Comparison of ENCODE assay signal across 1 cellular context in the genomic region with DNA sequence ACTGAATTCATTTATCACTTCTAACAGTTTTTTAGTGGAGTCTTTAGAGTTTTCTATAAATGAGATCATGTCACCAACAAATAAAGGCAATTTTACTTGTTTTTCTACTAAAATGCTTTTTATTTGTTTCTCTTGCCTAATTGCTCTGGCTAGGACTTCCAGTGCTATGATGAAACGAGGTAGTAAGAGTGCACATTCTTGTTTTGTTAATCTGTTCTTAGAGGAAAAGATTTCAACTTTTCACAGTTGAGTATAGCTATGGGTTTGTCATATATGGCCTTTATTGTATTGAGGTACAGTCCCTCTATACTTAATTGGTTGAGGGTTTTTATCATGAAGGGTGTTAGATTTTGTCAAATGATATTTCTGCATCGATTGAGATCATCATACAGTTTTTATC.
TF ChIP-seq lines count a peak whose summit lies in the region.

No MANE protein-coding gene starts in this region.

TF ChIP-seq in K562, 482 proteins besides CTCF, POLR2A, EP300 and RAD21:
- TF ChIP-seq LCOR (CRISPR knock-in tag; IDR thresholded peaks at IDR 0.05) (no peak), U2AF1 (optimal IDR thresholded peaks at IDR 0.05; ENCODE audit: low read depth, low read length) (no peak), GABPA (tag; conservative IDR thresholded peaks at IDR 0.05; ENCODE audit: low read depth) (peak; percentile 72), ETV1 (tag; conservative IDR thresholded peaks at IDR 0.05; ENCODE audit: low read depth) (no peak), HMGN3 (IDR thresholded peaks at IDR 0.05; ENCODE audit: borderline replicate concordance, extremely low read depth, insufficient read length, low read depth, low read length) (no peak), YBX1 (IDR thresholded peaks at IDR 0.05) (no peak), EWSR1 (IDR thresholded peaks at IDR 0.05; ENCODE audit: borderline replicate concordance, low read depth, partially characterized antibody) (no peak), DMBX1 (CRISPR knock-in tag; IDR thresholded peaks at IDR 0.05; ENCODE audit: borderline replicate concordance) (peak; percentile 53; the same call in 1 of the 2 replicates), FOXM1 (IDR thresholded peaks at IDR 0.05; ENCODE audit: low read depth) (no peak), FOXM1 (CRISPR knock-in tag; IDR thresholded peaks at IDR 0.05; ENCODE audit: low read depth) (no peak), STAG1 (CRISPR knock-in tag; IDR thresholded peaks at IDR 0.05; ENCODE audit: borderline replicate concordance) (no peak), TRIM24 (IDR thresholded peaks at IDR 0.05) (peak; percentile 69 to 71; a peak in 2 of 4 replicates), CHD2 (IDR thresholded peaks at IDR 0.05; ENCODE audit: low read depth, low read length) (no peak), RBM34 (IDR thresholded peaks at IDR 0.05; ENCODE audit: borderline replicate concordance, insufficient read depth, low read length) (no peak), POLR2H (tag; IDR thresholded peaks at IDR 0.05; ENCODE audit: low read depth) (0 out of 2 replicates have a peak, but pooled peaks have one; percentile 50), ZNF311 (CRISPR knock-in tag; IDR thresholded peaks at IDR 0.05) (no peak), RAD51 (IDR thresholded peaks at IDR 0.05; ENCODE audit: borderline replicate concordance, low read depth) (no peak), CHCHD3 (CRISPR knock-in tag; IDR thresholded peaks at IDR 0.05) (no peak), DIDO1 (tag; IDR thresholded peaks at IDR 0.05; ENCODE audit: low read depth) (no peak), TAF15 (IDR thresholded peaks at IDR 0.05; ENCODE audit: low read depth, low read length) (no peak), LEF1 (IDR thresholded peaks at IDR 0.05) (no peak), CEBPG (CRISPR knock-in tag; IDR thresholded peaks at IDR 0.05) (no peak), CEBPG (tag; conservative IDR thresholded peaks at IDR 0.05 in 1 of 2, IDR thresholded peaks at IDR 0.05 in 1 of 2) (peak in 1 of 2 experiments; percentile 76; a peak in 2 of 4 replicates), POLR2AphosphoS2 (IDR thresholded peaks at IDR 0.05; ENCODE audit: low read length) (no peak), BRD9 (IDR thresholded peaks at IDR 0.05; ENCODE audit: low read depth, partially characterized antibody) (no peak), PCBP1 (IDR thresholded peaks at IDR 0.05; ENCODE audit: low read depth, low read length, poor library complexity, severe bottlenecking) (no peak), RBFOX2 (IDR thresholded peaks at IDR 0.05; ENCODE audit: low read depth, low read length) (no peak)
- TF ChIP-seq, protein P1, sequence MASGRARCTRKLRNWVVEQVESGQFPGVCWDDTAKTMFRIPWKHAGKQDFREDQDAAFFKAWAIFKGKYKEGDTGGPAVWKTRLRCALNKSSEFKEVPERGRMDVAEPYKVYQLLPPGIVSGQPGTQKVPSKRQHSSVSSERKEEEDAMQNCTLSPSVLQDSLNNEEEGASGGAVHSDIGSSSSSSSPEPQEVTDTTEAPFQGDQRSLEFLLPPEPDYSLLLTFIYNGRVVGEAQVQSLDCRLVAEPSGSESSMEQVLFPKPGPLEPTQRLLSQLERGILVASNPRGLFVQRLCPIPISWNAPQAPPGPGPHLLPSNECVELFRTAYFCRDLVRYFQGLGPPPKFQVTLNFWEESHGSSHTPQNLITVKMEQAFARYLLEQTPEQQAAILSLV (tag; IDR thresholded peaks at IDR 0.05) = no peak
- TF ChIP-seq, protein P2, sequence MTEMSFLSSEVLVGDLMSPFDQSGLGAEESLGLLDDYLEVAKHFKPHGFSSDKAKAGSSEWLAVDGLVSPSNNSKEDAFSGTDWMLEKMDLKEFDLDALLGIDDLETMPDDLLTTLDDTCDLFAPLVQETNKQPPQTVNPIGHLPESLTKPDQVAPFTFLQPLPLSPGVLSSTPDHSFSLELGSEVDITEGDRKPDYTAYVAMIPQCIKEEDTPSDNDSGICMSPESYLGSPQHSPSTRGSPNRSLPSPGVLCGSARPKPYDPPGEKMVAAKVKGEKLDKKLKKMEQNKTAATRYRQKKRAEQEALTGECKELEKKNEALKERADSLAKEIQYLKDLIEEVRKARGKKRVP (CRISPR knock-in tag; IDR thresholded peaks at IDR 0.05) = 0 out of 2 replicates have a peak, but pooled peaks have one; percentile 57
- TF ChIP-seq, protein P3, sequence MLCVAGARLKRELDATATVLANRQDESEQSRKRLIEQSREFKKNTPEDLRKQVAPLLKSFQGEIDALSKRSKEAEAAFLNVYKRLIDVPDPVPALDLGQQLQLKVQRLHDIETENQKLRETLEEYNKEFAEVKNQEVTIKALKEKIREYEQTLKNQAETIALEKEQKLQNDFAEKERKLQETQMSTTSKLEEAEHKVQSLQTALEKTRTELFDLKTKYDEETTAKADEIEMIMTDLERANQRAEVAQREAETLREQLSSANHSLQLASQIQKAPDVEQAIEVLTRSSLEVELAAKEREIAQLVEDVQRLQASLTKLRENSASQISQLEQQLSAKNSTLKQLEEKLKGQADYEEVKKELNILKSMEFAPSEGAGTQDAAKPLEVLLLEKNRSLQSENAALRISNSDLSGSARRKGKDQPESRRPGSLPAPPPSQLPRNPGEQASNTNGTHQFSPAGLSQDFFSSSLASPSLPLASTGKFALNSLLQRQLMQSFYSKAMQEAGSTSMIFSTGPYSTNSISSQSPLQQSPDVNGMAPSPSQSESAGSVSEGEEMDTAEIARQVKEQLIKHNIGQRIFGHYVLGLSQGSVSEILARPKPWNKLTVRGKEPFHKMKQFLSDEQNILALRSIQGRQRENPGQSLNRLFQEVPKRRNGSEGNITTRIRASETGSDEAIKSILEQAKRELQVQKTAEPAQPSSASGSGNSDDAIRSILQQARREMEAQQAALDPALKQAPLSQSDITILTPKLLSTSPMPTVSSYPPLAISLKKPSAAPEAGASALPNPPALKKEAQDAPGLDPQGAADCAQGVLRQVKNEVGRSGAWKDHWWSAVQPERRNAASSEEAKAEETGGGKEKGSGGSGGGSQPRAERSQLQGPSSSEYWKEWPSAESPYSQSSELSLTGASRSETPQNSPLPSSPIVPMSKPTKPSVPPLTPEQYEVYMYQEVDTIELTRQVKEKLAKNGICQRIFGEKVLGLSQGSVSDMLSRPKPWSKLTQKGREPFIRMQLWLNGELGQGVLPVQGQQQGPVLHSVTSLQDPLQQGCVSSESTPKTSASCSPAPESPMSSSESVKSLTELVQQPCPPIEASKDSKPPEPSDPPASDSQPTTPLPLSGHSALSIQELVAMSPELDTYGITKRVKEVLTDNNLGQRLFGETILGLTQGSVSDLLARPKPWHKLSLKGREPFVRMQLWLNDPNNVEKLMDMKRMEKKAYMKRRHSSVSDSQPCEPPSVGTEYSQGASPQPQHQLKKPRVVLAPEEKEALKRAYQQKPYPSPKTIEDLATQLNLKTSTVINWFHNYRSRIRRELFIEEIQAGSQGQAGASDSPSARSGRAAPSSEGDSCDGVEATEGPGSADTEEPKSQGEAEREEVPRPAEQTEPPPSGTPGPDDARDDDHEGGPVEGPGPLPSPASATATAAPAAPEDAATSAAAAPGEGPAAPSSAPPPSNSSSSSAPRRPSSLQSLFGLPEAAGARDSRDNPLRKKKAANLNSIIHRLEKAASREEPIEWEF (CRISPR knock-in tag; IDR thresholded peaks at IDR 0.05) = no peak
- TF ChIP-seq, protein P4, sequence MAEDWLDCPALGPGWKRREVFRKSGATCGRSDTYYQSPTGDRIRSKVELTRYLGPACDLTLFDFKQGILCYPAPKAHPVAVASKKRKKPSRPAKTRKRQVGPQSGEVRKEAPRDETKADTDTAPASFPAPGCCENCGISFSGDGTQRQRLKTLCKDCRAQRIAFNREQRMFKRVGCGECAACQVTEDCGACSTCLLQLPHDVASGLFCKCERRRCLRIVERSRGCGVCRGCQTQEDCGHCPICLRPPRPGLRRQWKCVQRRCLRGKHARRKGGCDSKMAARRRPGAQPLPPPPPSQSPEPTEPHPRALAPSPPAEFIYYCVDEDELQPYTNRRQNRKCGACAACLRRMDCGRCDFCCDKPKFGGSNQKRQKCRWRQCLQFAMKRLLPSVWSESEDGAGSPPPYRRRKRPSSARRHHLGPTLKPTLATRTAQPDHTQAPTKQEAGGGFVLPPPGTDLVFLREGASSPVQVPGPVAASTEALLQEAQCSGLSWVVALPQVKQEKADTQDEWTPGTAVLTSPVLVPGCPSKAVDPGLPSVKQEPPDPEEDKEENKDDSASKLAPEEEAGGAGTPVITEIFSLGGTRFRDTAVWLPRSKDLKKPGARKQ (CRISPR knock-in tag; IDR thresholded peaks at IDR 0.05) = no peak
- TF ChIP-seq, protein P5, sequence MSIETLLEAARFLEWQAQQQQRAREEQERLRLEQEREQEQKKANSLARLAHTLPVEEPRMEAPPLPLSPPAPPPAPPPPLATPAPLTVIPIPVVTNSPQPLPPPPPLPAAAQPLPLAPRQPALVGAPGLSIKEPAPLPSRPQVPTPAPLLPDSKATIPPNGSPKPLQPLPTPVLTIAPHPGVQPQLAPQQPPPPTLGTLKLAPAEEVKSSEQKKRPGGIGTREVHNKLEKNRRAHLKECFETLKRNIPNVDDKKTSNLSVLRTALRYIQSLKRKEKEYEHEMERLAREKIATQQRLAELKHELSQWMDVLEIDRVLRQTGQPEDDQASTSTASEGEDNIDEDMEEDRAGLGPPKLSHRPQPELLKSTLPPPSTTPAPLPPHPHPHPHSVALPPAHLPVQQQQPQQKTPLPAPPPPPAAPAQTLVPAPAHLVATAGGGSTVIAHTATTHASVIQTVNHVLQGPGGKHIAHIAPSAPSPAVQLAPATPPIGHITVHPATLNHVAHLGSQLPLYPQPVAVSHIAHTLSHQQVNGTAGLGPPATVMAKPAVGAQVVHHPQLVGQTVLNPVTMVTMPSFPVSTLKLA (conservative IDR thresholded peaks at IDR 0.05) = no peak
- TF ChIP-seq, protein P6, sequence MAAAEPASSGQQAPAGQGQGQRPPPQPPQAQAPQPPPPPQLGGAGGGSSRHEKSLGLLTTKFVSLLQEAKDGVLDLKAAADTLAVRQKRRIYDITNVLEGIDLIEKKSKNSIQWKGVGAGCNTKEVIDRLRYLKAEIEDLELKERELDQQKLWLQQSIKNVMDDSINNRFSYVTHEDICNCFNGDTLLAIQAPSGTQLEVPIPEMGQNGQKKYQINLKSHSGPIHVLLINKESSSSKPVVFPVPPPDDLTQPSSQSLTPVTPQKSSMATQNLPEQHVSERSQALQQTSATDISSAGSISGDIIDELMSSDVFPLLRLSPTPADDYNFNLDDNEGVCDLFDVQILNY (CRISPR knock-in tag; IDR thresholded peaks at IDR 0.05) = no peak
- TF ChIP-seq, protein P7, sequence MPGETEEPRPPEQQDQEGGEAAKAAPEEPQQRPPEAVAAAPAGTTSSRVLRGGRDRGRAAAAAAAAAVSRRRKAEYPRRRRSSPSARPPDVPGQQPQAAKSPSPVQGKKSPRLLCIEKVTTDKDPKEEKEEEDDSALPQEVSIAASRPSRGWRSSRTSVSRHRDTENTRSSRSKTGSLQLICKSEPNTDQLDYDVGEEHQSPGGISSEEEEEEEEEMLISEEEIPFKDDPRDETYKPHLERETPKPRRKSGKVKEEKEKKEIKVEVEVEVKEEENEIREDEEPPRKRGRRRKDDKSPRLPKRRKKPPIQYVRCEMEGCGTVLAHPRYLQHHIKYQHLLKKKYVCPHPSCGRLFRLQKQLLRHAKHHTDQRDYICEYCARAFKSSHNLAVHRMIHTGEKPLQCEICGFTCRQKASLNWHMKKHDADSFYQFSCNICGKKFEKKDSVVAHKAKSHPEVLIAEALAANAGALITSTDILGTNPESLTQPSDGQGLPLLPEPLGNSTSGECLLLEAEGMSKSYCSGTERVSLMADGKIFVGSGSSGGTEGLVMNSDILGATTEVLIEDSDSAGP (CRISPR knock-in tag; IDR thresholded peaks at IDR 0.05) = no peak
- TF ChIP-seq, protein P8, sequence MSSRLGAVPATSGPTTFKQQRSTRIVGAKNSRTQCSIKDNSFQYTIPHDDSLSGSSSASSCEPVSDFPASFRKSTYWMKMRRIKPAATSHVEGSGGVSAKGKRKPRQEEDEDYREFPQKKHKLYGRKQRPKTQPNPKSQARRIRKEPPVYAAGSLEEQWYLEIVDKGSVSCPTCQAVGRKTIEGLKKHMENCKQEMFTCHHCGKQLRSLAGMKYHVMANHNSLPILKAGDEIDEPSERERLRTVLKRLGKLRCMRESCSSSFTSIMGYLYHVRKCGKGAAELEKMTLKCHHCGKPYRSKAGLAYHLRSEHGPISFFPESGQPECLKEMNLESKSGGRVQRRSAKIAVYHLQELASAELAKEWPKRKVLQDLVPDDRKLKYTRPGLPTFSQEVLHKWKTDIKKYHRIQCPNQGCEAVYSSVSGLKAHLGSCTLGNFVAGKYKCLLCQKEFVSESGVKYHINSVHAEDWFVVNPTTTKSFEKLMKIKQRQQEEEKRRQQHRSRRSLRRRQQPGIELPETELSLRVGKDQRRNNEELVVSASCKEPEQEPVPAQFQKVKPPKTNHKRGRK (tag; IDR thresholded peaks at IDR 0.05) = no peak
